8 cellular contexts compared by ENCODE assay signal in the genomic region with DNA sequence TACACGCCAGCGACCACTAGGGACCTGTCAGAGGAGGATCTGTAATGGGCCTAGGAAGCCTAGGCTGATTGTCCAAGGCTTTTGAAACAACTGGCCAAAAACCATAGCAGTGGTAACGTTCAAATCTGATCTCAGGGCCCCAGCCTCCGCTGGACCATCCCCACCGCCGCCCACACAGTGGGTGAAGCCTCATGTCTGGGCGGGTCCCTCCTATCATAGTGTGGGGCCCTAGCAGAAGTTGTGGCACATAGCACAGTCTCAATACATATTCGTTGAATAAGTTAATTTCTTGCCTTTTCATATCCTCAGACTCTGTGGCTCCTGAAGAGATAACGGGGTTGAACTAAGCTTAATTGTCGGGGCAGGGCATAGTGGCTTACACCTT. TPM values are rescaled to one million over a fixed set of nuclear protein-coding genes. Genes with fewer than 3 reads are reported as not detected.
DNase-seq lines count a peak whose midpoint lies in the region; ATAC-seq and TF ChIP-seq lines count a peak whose summit lies in the region.

No MANE protein-coding gene starts in this region.

- H3K27me3 Mint-ChIP-seq in GM23338 (ENCODE audit: insufficient read depth, low read depth, poor library complexity) (peaks cover 42% of the 10 kb centered on the region), glutamatergic neuron (ENCODE audit: unreplicated experiment) (peaks cover 9% of the 10 kb centered on the region)
- peaks cover 32% of the 10 kb centered on the region for H3K27me3 Mint-ChIP-seq in activated CD4-positive, alpha-beta T cell treated with anti-CD3 and anti-CD28 coated beads, Interleukin-2, amount 10 ng/mL, durations not matched to agents 7 days and 5 days

- H3K27ac Mint-ChIP-seq in GM23338 (peak overlapping the region; percentile 20; the same call in 1 of the 2 replicates), glutamatergic neuron (ENCODE audit: unreplicated experiment) (peak overlapping the region; percentile 72)
- H3K27ac Mint-ChIP-seq in activated CD4-positive, alpha-beta T cell treated with anti-CD3 and anti-CD28 coated beads, Interleukin-2, amount 10 ng/mL, durations not matched to agents 7 days and 5 days = peak overlapping the region; percentile 88

- H3K27me3 ChIP-seq in ACC112 (ENCODE audit: insufficient read depth, low read length) = peaks cover 5% of the 10 kb centered on the region
- H3K27me3 ChIP-seq in GM23338 (ENCODE audit: insufficient read depth) = peaks cover 40% of the 10 kb centered on the region
- peaks cover 0 to 42% (median 7%) of the 10 kb centered on the region in 7 donors for H3K27me3 ChIP-seq in spleen (replicated peaks in 1 of 7)

- H3K79me2 ChIP-seq in ACC112 (ENCODE audit: control insufficient read depth, insufficient read depth, low read length, unreplicated experiment) (peaks cover 10% of the 10 kb centered on the region), GM23338 (replicated peaks; ENCODE audit: insufficient read depth) (no peaks in the 10 kb centered on the region)

- H3K4me1 ChIP-seq in ACC112 (ENCODE audit: control insufficient read depth, insufficient read depth, low read length, unreplicated experiment) = peaks cover 39% of the 10 kb centered on the region
- H3K4me1 ChIP-seq in GM23338 (ENCODE audit: insufficient read depth) = peaks cover 3% of the 10 kb centered on the region; the same call in 1 of the 2 replicates
- H3K4me1 ChIP-seq in spleen = peaks cover 16 to 66% (median 41%) of the 10 kb centered on the region in 6 donors

- no peaks in the 10 kb centered on the region for H3K9me2 ChIP-seq in GM23338 (ENCODE audit: insufficient read depth)

- H3K27ac ChIP-seq in ACC112 (ENCODE audit: low read depth, low read length) (peak overlapping the region; percentile 3; the same call in 1 of the 2 replicates), GM23338 (ENCODE audit: low read depth) (no peak overlapping the region), spleen (peak overlapping the region in 7 of 8 donors; percentile 61 to 83 (median 77))

- H3K4me3 ChIP-seq in ACC112 (ENCODE audit: low read depth, low read length) (peak overlapping the region; percentile 97), GM23338 (peak overlapping the region; percentile 95), spleen (peak overlapping the region; percentile 79 to 100 (median 100))

- DNase-seq in GM23338 (ENCODE audit: low spot score) (no peak), glutamatergic neuron (peak; percentile 69), spleen (no peak), midbrain (lab: John Stamatoyannopoulos, UW) (no peak), hippocampal formation (lab: John Stamatoyannopoulos, UW) (no peak), NCI-H1105 treated with DMSO at 0.1 percent for 48 hours (lab: John Stamatoyannopoulos, UW) (no peak)
- DNase-seq in activated CD4-positive, alpha-beta T cell treated with anti-CD3 and anti-CD28 coated beads, Interleukin-2, amount 10 ng/mL, durations not matched to agents 7 days and 5 days = no peak

- no peak for ATAC-seq in GM23338

- 22 to 33% (median 29%) methylated on average over 6 to 10 of the region's 10 CpGs for WGBS in spleen, 5 donors

- no peak overlapping the region for H2AFZ ChIP-seq in ACC112 (ENCODE audit: low read length, unreplicated experiment)
- H2AFZ ChIP-seq in GM23338 = no peak overlapping the region

- H3F3A ChIP-seq in GM23338 (replicated peaks; ENCODE audit: low read depth) = 0 out of 2 replicates have a peak, but pooled peaks cover 4% of the 10 kb centered on the region

- no peaks in the 10 kb centered on the region for H3K9me3 ChIP-seq in spleen

- POLR2A ChIA-PET in activated CD4-positive, alpha-beta T cell treated with anti-CD3 and anti-CD28 coated beads, Interleukin-2, amount 10 ng/mL, durations not matched to agents 7 days and 5 days (lab: Charles Lee) = no interaction called here

- H3K9me3 Mint-ChIP-seq in GM23338 (no peaks in the 10 kb centered on the region), glutamatergic neuron (ENCODE audit: unreplicated experiment) (peaks cover 4% of the 10 kb centered on the region)
- H3K9me3 Mint-ChIP-seq in activated CD4-positive, alpha-beta T cell treated with anti-CD3 and anti-CD28 coated beads, Interleukin-2, amount 10 ng/mL, durations not matched to agents 7 days and 5 days = no peaks in the 10 kb centered on the region

- H3K4me1 Mint-ChIP-seq in GM23338 (peaks cover 4% of the 10 kb centered on the region), glutamatergic neuron (ENCODE audit: low read depth, unreplicated experiment) (peaks cover 15% of the 10 kb centered on the region)
- peaks cover 22% of the 10 kb centered on the region for H3K4me1 Mint-ChIP-seq in activated CD4-positive, alpha-beta T cell treated with anti-CD3 and anti-CD28 coated beads, Interleukin-2, amount 10 ng/mL, durations not matched to agents 7 days and 5 days

- H3K36me3 ChIP-seq in ACC112 (ENCODE audit: insufficient read depth, low read length) = no peaks in the 10 kb centered on the region
- H3K36me3 ChIP-seq in GM23338 (ENCODE audit: insufficient read depth) = no peaks in the 10 kb centered on the region
- peaks cover 0 to 32% (median 10%) of the 10 kb centered on the region in 6 donors for H3K36me3 ChIP-seq in spleen

- intact Hi-C loops in spleen (cut with DNase I; ENCODE audit: low total_unique reads) = no loop called here

- peak overlapping the region; percentile 98 for H3K4me3 Mint-ChIP-seq in GM23338
- H3K4me3 Mint-ChIP-seq in activated CD4-positive, alpha-beta T cell treated with anti-CD3 and anti-CD28 coated beads, Interleukin-2, amount 10 ng/mL, durations not matched to agents 7 days and 5 days = peak overlapping the region; percentile 95
- H3K4me3 Mint-ChIP-seq in glutamatergic neuron (ENCODE audit: unreplicated experiment) = peak overlapping the region; percentile 93

- no peak for TF ChIP-seq POLR2A in spleen (IDR thresholded peaks at IDR 0.05)

- CTCF ChIA-PET in activated CD4-positive, alpha-beta T cell treated with anti-CD3 and anti-CD28 coated beads, Interleukin-2, amount 10 ng/mL, durations not matched to agents 7 days and 5 days (lab: Charles Lee) = interaction anchor here (1.3 kb wide), 1 partner anchor 11 kb away, joined by 6 read pairs; a partner anchor contains a TSS

- TF ChIP-seq CTCF in GM23338 (conservative IDR thresholded peaks at IDR 0.05; ENCODE audit: low read depth in 2 of 2) (peak; percentile 60 to 75), glutamatergic neuron (IDR thresholded peaks at IDR 0.05; ENCODE audit: partially characterized antibody, unreplicated experiment) (peak; percentile 58), spleen (IDR thresholded peaks at IDR 0.05 in 8 of 11, conservative IDR thresholded peaks at IDR 0.05 in 3 of 11) (peak in 6 of 11 experiments; percentile 31 to 64 (median 41))

- peak overlapping the region; percentile 98 for H3K4me2 ChIP-seq in GM23338

- H4K20me1 ChIP-seq in GM23338 (replicated peaks; ENCODE audit: insufficient read depth) = peaks cover 5% of the 10 kb centered on the region

- H3K36me3 Mint-ChIP-seq in GM23338 (ENCODE audit: low read depth) = no peaks in the 10 kb centered on the region; the same call in 2 of the 3 replicates
- H3K36me3 Mint-ChIP-seq in activated CD4-positive, alpha-beta T cell treated with anti-CD3 and anti-CD28 coated beads, Interleukin-2, amount 10 ng/mL, durations not matched to agents 7 days and 5 days (ENCODE audit: low read depth) = peaks cover 3% of the 10 kb centered on the region
- H3K36me3 Mint-ChIP-seq in glutamatergic neuron (ENCODE audit: unreplicated experiment) = no peaks in the 10 kb centered on the region

TF ChIP-seq in GM23338, 12 proteins besides CTCF, POLR2A, EP300 and RAD21:
- TF ChIP-seq ZNF331 (CRISPR knock-in tag; IDR thresholded peaks at IDR 0.05; ENCODE audit: low read depth) (no peak), EZH2 (IDR thresholded peaks at IDR 0.05; ENCODE audit: low read depth, unreplicated experiment) (no peak), POLR2AphosphoS5 (IDR thresholded peaks at IDR 0.05; ENCODE audit: low read depth) (no peak)

RNA-seq across cellular contexts. Expression of a gene that starts 0.8 kb away (rescaled TPM):
- total RNA-seq in GM23338 (2014; rRNA removed; shearing (Covaris generic)) = 22.3 and 28.2 TPM in 2 replicates
- 9.0 and 11.8 TPM in 2 replicates for polyA plus RNA-seq in GM23338 (2016; fragmentation: Nextera tagmentation; extraction: Ambion mirVana)
- total RNA-seq in activated CD4-positive, alpha-beta T cell treated with anti-CD3 and anti-CD28 coated beads, Interleukin-2, amount 10 ng/mL, durations not matched to agents 7 days and 5 days = 10 to 100 TPM; 31.3 to 37.8 TPM
- total RNA-seq in glutamatergic neuron (ENCODE audit: unreplicated experiment) = 36.4 TPM
- total RNA-seq in spleen = 10 to 100 TPM; 38.3 to 58.5 (median 43.5) TPM
- 10 to 100 TPM; 20.6 to 37.9 (median 20.9) TPM for polyA plus RNA-seq in spleen

RNA-seq across cellular contexts. Expression of a gene that starts 5.6 kb away (rescaled TPM):
- 0.17 TPM in 1 of 2 replicates, not detected in the other for total RNA-seq in GM23338 (2014; rRNA removed; shearing (Covaris generic))
- polyA plus RNA-seq in GM23338 (2016; fragmentation: Nextera tagmentation; extraction: Ambion mirVana) (not detected in 2 replicates), spleen (under 1 TPM; 0.09 to 0.67 (median 0.26) TPM)
- under 1 TPM; 0.19 to 0.20 TPM for total RNA-seq in activated CD4-positive, alpha-beta T cell treated with anti-CD3 and anti-CD28 coated beads, Interleukin-2, amount 10 ng/mL, durations not matched to agents 7 days and 5 days
- total RNA-seq in glutamatergic neuron (ENCODE audit: unreplicated experiment) (50.3 TPM), spleen (1 to 10 TPM in 5 of 7 donors, under 1 TPM in 2; 0.67 to 4.5 (median 2.1) TPM)

RNA-seq across cellular contexts. Expression of a gene that starts 11.1 kb away (rescaled TPM):
- total RNA-seq in GM23338 (2014; rRNA removed; shearing (Covaris generic)) = 21.3 and 24.8 TPM in 2 replicates
- polyA plus RNA-seq in GM23338 (2016; fragmentation: Nextera tagmentation; extraction: Ambion mirVana) = 14.9 and 15.9 TPM in 2 replicates
- total RNA-seq in activated CD4-positive, alpha-beta T cell treated with anti-CD3 and anti-CD28 coated beads, Interleukin-2, amount 10 ng/mL, durations not matched to agents 7 days and 5 days = 10 to 100 TPM; 36.8 to 37.9 TPM
- total RNA-seq in glutamatergic neuron (ENCODE audit: unreplicated experiment) = 16.3 TPM
- total RNA-seq in spleen = 10 to 100 TPM; 20.9 to 51.3 (median 28.9) TPM
- 10 to 100 TPM; 52.9 to 68.8 (median 66.4) TPM for polyA plus RNA-seq in spleen

RNA-seq across cellular contexts. Expression of a gene that starts 24.1 kb away (rescaled TPM):
- 0.17 TPM in 1 of 2 replicates, not detected in the other for total RNA-seq in GM23338 (2014; rRNA removed; shearing (Covaris generic))
- polyA plus RNA-seq in GM23338 (2016; fragmentation: Nextera tagmentation; extraction: Ambion mirVana) (0.23 and 0.26 TPM in 2 replicates), spleen (1 to 10 TPM; 1.3 to 4.7 (median 2.6) TPM)
- total RNA-seq in activated CD4-positive, alpha-beta T cell treated with anti-CD3 and anti-CD28 coated beads, Interleukin-2, amount 10 ng/mL, durations not matched to agents 7 days and 5 days = 10 to 100 TPM; 29.0 to 31.0 TPM
- total RNA-seq in glutamatergic neuron (ENCODE audit: unreplicated experiment) (2.5 TPM), spleen (10 to 100 TPM in 6 of 7 donors, 1 to 10 TPM in 1; 7.0 to 59.6 (median 23.3) TPM)

Comparison
In these comparisons a context has a peak if more than half of its experiments do, and no peak if none do; other contexts are left out.
1. H3K27ac Mint-ChIP-seq: peak in every context shown above with its lines; median percentile 88 in activated CD4-positive, alpha-beta T cell treated with anti-CD3 and anti-CD28 coated beads, Interleukin-2, amount 10 ng/mL, durations not matched to agents 7 days and 5 days; 72 in glutamatergic neuron; 20 in GM23338.